ENCODE assay signal across 15 cellular contexts in genomic region chr6:105784179-105784578, GRCh38.
A peak's percentile ranks its signal among the peaks of the same experiment; 100 is the strongest.
DNase-seq lines count a peak whose midpoint lies in the region; ATAC-seq and TF ChIP-seq lines count a peak whose summit lies in the region.
"Had no signal": no experiment of that assay in that cellular context is flagged by ENCODE, and none has a peak within 500 bp of the region (broad histone marks: within the 10 kb centered on the region; RNA-seq: fewer than 3 reads in every experiment).

No MANE protein-coding gene starts in this region.

- TF ChIP-seq CTCF in CD14-positive monocyte (IDR thresholded peaks at IDR 0.05) (no peak), foreskin keratinocyte (conservative IDR thresholded peaks at IDR 0.05) (no peak)

- H3K27me3 Mint-ChIP-seq in CD14-positive monocyte (ENCODE audit: low read depth in 3 of 3) = peaks cover 0 to 8% (median 2%) of the 10 kb centered on the region in 3 donors
- H3K27me3 Mint-ChIP-seq in CD4-positive, alpha-beta memory T cell = peaks cover 0 to 1% of the 10 kb centered on the region in 2 donors

- CTCF ChIA-PET in CD4-positive, alpha-beta memory T cell (lab: Charles Lee; ENCODE audit: partially characterized antibody) = no interaction called here

- no peaks in the 10 kb centered on the region for H3K36me3 ChIP-seq in GM23248 (ENCODE audit: low read depth)
- H3K36me3 ChIP-seq in CD4-positive, alpha-beta memory T cell (ENCODE audit: insufficient read depth, low read length) = no peaks in the 10 kb centered on the region

- peak; percentile 60 for ATAC-seq in foreskin keratinocyte
- ATAC-seq: HCT116, HepG2 had no signal

- DNase-seq in DMS 273 (lab: John Stamatoyannopoulos, UW; ENCODE audit: unreplicated experiment) = peak; percentile 12
- no peak for DNase-seq in DMS 273 treated with DMSO at 0.1 percent for 48 hours (lab: John Stamatoyannopoulos, UW)
- no peak for DNase-seq in CD14-positive monocyte (ENCODE audit: low spot score)
- DNase-seq in GM23248 = peak; percentile 11
- DNase-seq in foreskin keratinocyte = no peak
- no peak for DNase-seq in AML-193 (lab: John Stamatoyannopoulos, UW)
- DNase-seq in activated CD4-positive, alpha-beta T cell treated with anti-CD3 and anti-CD28 coated beads, Interleukin-2, amount 50 U/mL, for 48 hours = no peak
- no peak for DNase-seq in CD4-positive, alpha-beta memory T cell
- DNase-seq: C1 segment of cervical spinal cord; Caco-2; CD8-positive, alpha-beta memory T cell; DND-41 had no signal

- H3K9ac ChIP-seq in GM23248 = no peak overlapping the region

- intact Hi-C loops in CD14-positive monocyte (cut with micrococcal nuclease) = loop anchor here in 1 of 2 donors (10.0 kb wide), 1 partner anchor 201 kb away; no protein-coding TSS in a partner anchor
- intact Hi-C loops in CD4-positive, alpha-beta memory T cell (cut with micrococcal nuclease) = loop anchor here (5.0 kb wide), 1 partner anchor 208 kb away; no protein-coding TSS in a partner anchor

- no peaks in the 10 kb centered on the region for H3K9me2 ChIP-seq in GM23248 (ENCODE audit: insufficient read depth)

- peaks cover 54% of the 10 kb centered on the region for H3K4me1 Mint-ChIP-seq in CD14-positive monocyte
- H3K4me1 Mint-ChIP-seq in CD4-positive, alpha-beta memory T cell = peaks cover 25 to 52% (median 38%) of the 10 kb centered on the region in 4 donors

- H3K9me3 Mint-ChIP-seq in CD14-positive monocyte = no peaks in the 10 kb centered on the region
- H3K9me3 Mint-ChIP-seq in CD4-positive, alpha-beta memory T cell = peaks cover 0 to 2% (median 0%) of the 10 kb centered on the region in 8 donors
- H3K9me3 Mint-ChIP-seq: CD8-positive, alpha-beta memory T cell had no signal

- 79 to 93% methylated on average over 2 of the region's 2 CpGs for WGBS in GM23248 (ENCODE audit: low coverage in 1 of 2, low lambda C conversion rate in 2 of 2, missing lambda C conversion rate in 2 of 2), 2 experiments

- no peaks in the 10 kb centered on the region for H3K79me2 ChIP-seq in GM23248 (ENCODE audit: insufficient read depth)

- H3K4me3 Mint-ChIP-seq in CD14-positive monocyte = peak overlapping the region; percentile 20 to 60
- peak overlapping the region in 1 of 8 donors; percentile 59 for H3K4me3 Mint-ChIP-seq in CD4-positive, alpha-beta memory T cell
- H3K4me3 Mint-ChIP-seq: CD8-positive, alpha-beta memory T cell had no signal

- in situ Hi-C loops in GM23248 (cut with MboI) = no loop called here

- H3K9me3 ChIP-seq in GM23248 (ENCODE audit: low read depth) = no peaks in the 10 kb centered on the region
- no peaks in the 10 kb centered on the region for H3K9me3 ChIP-seq in CD4-positive, alpha-beta memory T cell (ENCODE audit: control insufficient read depth in 1 of 2, low read length in 2 of 2)
- H3K9me3 ChIP-seq: Caco-2 had no signal

- H3K27me3 ChIP-seq in GM23248 (replicated peaks; ENCODE audit: insufficient read depth) (no peaks in the 10 kb centered on the region), foreskin keratinocyte (no peaks in the 10 kb centered on the region)
- H3K27me3 ChIP-seq in CD4-positive, alpha-beta memory T cell (ENCODE audit: insufficient read depth, low read length) = no peaks in the 10 kb centered on the region

- no peak overlapping the region for H3K4me2 ChIP-seq in GM23248 (ENCODE audit: unreplicated experiment)

- H4K20me1 ChIP-seq in GM23248 (ENCODE audit: insufficient read depth) = no peaks in the 10 kb centered on the region

- peaks cover 0 to 2% of the 10 kb centered on the region in 2 donors for H3K36me3 Mint-ChIP-seq in CD14-positive monocyte
- no peaks in the 10 kb centered on the region for H3K36me3 Mint-ChIP-seq in CD4-positive, alpha-beta memory T cell

- H3K27ac ChIP-seq in GM23248 (no peak overlapping the region), foreskin keratinocyte (peak overlapping the region; percentile 99)
- no peak overlapping the region for H3K27ac ChIP-seq in CD4-positive, alpha-beta memory T cell (ENCODE audit: low read depth, low read length)
- H3K27ac ChIP-seq: 22Rv1 had no signal

- no peaks in the 10 kb centered on the region for H3K4me1 ChIP-seq in GM23248 (ENCODE audit: insufficient read depth)
- peaks cover 50% of the 10 kb centered on the region for H3K4me1 ChIP-seq in foreskin keratinocyte
- H3K4me1 ChIP-seq in CD4-positive, alpha-beta memory T cell (ENCODE audit: insufficient read depth, low read length) = peaks cover 43% of the 10 kb centered on the region
- H3K4me1 ChIP-seq: Caco-2 had no signal

- H2AFZ ChIP-seq in GM23248 = no peak overlapping the region

- no peak overlapping the region for H3K4me3 ChIP-seq in GM23248
- H3K4me3 ChIP-seq in CD4-positive, alpha-beta memory T cell (ENCODE audit: low read length in 2 of 2) = no peak overlapping the region

- POLR2A ChIA-PET in CD4-positive, alpha-beta memory T cell (lab: Charles Lee; ENCODE audit: partially characterized antibody) = no interaction called here

- no peaks in the 10 kb centered on the region for H3F3A ChIP-seq in GM23248 (ENCODE audit: insufficient read depth)

- H3K27ac Mint-ChIP-seq in CD14-positive monocyte = peak overlapping the region in 6 of 7 donors; percentile 15 to 87 (median 69)
- peak overlapping the region in 1 of 7 donors; percentile 10 for H3K27ac Mint-ChIP-seq in CD4-positive, alpha-beta memory T cell

Comparison
In these comparisons a context has a peak if more than half of its experiments do, and no peak if none do; other contexts are left out.
1. DNase-seq: peak in DMS 273 (single experiment) and GM23248 (single experiment); none in DMS 273 treated with DMSO at 0.1 percent for 48 hours (single experiment), CD14-positive monocyte (single experiment), foreskin keratinocyte (0 of 2), AML-193 (0 of 2), activated CD4-positive, alpha-beta T cell treated with anti-CD3 and anti-CD28 coated beads, Interleukin-2, amount 50 U/mL, for 48 hours (0 of 2) and CD4-positive, alpha-beta memory T cell (0 of 5).